Comparison of ENCODE assay signal across 8 cellular contexts in genomic region chr6:113873043-113873667, GRCh38. TPM values are rescaled to one million over a fixed set of nuclear protein-coding genes. Genes with fewer than 3 reads are reported as not detected.
DNase-seq lines count a peak whose midpoint lies in the region; ATAC-seq and TF ChIP-seq lines count a peak whose summit lies in the region.

No MANE protein-coding gene starts in this region.

- H3K4me3 ChIP-seq in right lobe of liver (peak overlapping the region; percentile 44 to 66 (median 55)), brain microvascular endothelial cell (ENCODE audit: low read depth, low read length) (no peak overlapping the region), gastrocnemius medialis (no peak overlapping the region)

- DNase-seq in Right ventricle myocardium inferior (ENCODE audit: missing footprints) (peak; percentile 58), cardiac septum (ENCODE audit: low spot score) (no peak), OCI-M1 (lab: John Stamatoyannopoulos, UW) (peak; percentile 66), right lobe of liver (peak; percentile 53 to 80 (median 71)), brain microvascular endothelial cell (no peak), G401 (ENCODE audit: low spot score) (no peak), gastrocnemius medialis (no peak)

- H3K27ac ChIP-seq in right lobe of liver = peak overlapping the region; percentile 39 to 60 (median 48)
- no peak overlapping the region for H3K27ac ChIP-seq in brain microvascular endothelial cell
- no peak overlapping the region for H3K27ac ChIP-seq in gastrocnemius medialis

- in situ Hi-C loops in brain microvascular endothelial cell (cut with HindIII; ENCODE audit: low pct_ligation_motif_present, low sequenced_read_pairs) = no loop called here
- in situ Hi-C loops in G401 (cut with HindIII; ENCODE audit: low sequenced_read_pairs) = no loop called here
- in situ Hi-C loops in gastrocnemius medialis (cut with MboI; ENCODE audit: low sequenced_read_pairs in 4 of 4) = loop anchor here in 1 of 4 donors (25.0 kb wide), 1 partner anchor 561 kb away; no protein-coding TSS in a partner anchor

- TF ChIP-seq POLR2A in right lobe of liver (IDR thresholded peaks at IDR 0.05) (peak; percentile 73), gastrocnemius medialis (IDR thresholded peaks at IDR 0.05) (no peak)

- H3K27me3 ChIP-seq in right lobe of liver (no peaks in the 10 kb centered on the region), brain microvascular endothelial cell (replicated peaks) (no peaks in the 10 kb centered on the region), gastrocnemius medialis (no peaks in the 10 kb centered on the region)

- intact Hi-C loops in Right ventricle myocardium inferior (cut with DNase I) (no loop called here), cardiac septum (cut with DNase I) (no loop called here), right lobe of liver (cut with DNase I) (no loop called here), gastrocnemius medialis (cut with DNase I; ENCODE audit: low total_unique reads) (no loop called here)

- no peak for TF ChIP-seq CTCF in right lobe of liver (IDR thresholded peaks at IDR 0.05)
- TF ChIP-seq CTCF in brain microvascular endothelial cell (IDR thresholded peaks at IDR 0.05; ENCODE audit: low read depth, low read length, missing control alignments) = no peak
- no peak for TF ChIP-seq CTCF in gastrocnemius medialis (IDR thresholded peaks at IDR 0.05 in 4 of 5, conservative IDR thresholded peaks at IDR 0.05 in 1 of 5)

- H3K9me3 ChIP-seq in right lobe of liver (no peaks in the 10 kb centered on the region), gastrocnemius medialis (no peaks in the 10 kb centered on the region)

- 20% methylated on average over 4 of the region's 8 CpGs for WGBS in right lobe of liver (ENCODE audit: insufficient coverage, low coverage, low lambda C conversion rate, missing lambda C conversion rate)

- H3K4me1 ChIP-seq in right lobe of liver = no peaks in the 10 kb centered on the region
- no peaks in the 10 kb centered on the region for H3K4me1 ChIP-seq in gastrocnemius medialis

- no peak for ATAC-seq in Right ventricle myocardium inferior
- ATAC-seq in HG02981 (IDR thresholded peaks at IDR 0.05; ENCODE audit: unreplicated experiment) = peak; percentile 87
- ATAC-seq in right lobe of liver = peak; percentile 97 to 100 (median 98)
- ATAC-seq in gastrocnemius medialis = no peak

- H3K36me3 ChIP-seq in right lobe of liver = no peaks in the 10 kb centered on the region
- no peaks in the 10 kb centered on the region for H3K36me3 ChIP-seq in brain microvascular endothelial cell (replicated peaks)
- H3K36me3 ChIP-seq in gastrocnemius medialis = no peaks in the 10 kb centered on the region

RNA-seq across cellular contexts. Expression of gene MARCKS, which starts 16.0 kb away (rescaled TPM):
- 28.4 TPM for total RNA-seq in Right ventricle myocardium inferior
- total RNA-seq in cardiac septum = 19.3 TPM
- 10 to 100 TPM in 5 of 6 experiments, 1 to 10 TPM in 1; 5.2 to 29.9 (median 16.8) TPM for total RNA-seq in right lobe of liver
- total RNA-seq in G401 (2014; rRNA removed; shearing (Covaris generic)) = not detected in 2 replicates
- 1 to 10 TPM; 4.3 to 7.1 (median 5.4) TPM for total RNA-seq in gastrocnemius medialis

Comparison
In these comparisons a context has a peak if more than half of its experiments do, and no peak if none do; other contexts are left out.
1. DNase-seq: peak in Right ventricle myocardium inferior (single experiment), OCI-M1 (single experiment) and right lobe of liver (3 of 3); none in cardiac septum (single experiment), brain microvascular endothelial cell (single experiment), G401 (single experiment) and gastrocnemius medialis (0 of 2).
2. ATAC-seq: peak in HG02981 (single experiment) and right lobe of liver (4 of 4); none in Right ventricle myocardium inferior (single experiment) and gastrocnemius medialis (0 of 2).
3. H3K27ac ChIP-seq: peak in right lobe of liver (3 of 3); none in brain microvascular endothelial cell (single experiment) and gastrocnemius medialis (0 of 4).
4. H3K4me3 ChIP-seq: peak in right lobe of liver (3 of 3); none in brain microvascular endothelial cell (single experiment) and gastrocnemius medialis (0 of 4).